Comparison of ENCODE assay signal across 28 cellular contexts in genomic region chr1:211991695-211992094, GRCh38.
"Had no signal": no experiment of that assay in that cellular context is flagged by ENCODE, and none has a peak within 500 bp of the region (broad histone marks: within the 10 kb centered on the region; RNA-seq: fewer than 3 reads in every experiment).

No MANE protein-coding gene starts in this region.

- H3K4me1 Mint-ChIP-seq: nephron, neural crest cell had no signal

- H3K4me3 Mint-ChIP-seq: immature natural killer cell; naive thymus-derived CD8-positive, alpha-beta T cell; nephron; neural crest cell; stimulated activated naive B cell treated with anti-CD40 and anti-IgM and Interleukin-4, amounts not matched to agents 10 μg/mL and 1 μg/mL and 100 μg/mL, for 72 hours had no signal

- H3K27ac Mint-ChIP-seq: nephron; stimulated activated naive B cell treated with anti-CD40 and anti-IgM and Interleukin-4, amounts not matched to agents 10 μg/mL and 1 μg/mL and 100 μg/mL, for 72 hours had no signal

- H3K27me3 Mint-ChIP-seq: naive thymus-derived CD8-positive, alpha-beta T cell; stimulated activated naive B cell treated with anti-CD40 and anti-IgM and Interleukin-4, amounts not matched to agents 10 μg/mL and 1 μg/mL and 100 μg/mL, for 72 hours had no signal

- ATAC-seq: lower lobe of right lung; naive thymus-derived CD8-positive, alpha-beta T cell; pancreas; right cardiac atrium; sciatic nerve; stimulated activated naive B cell treated with anti-CD40 and anti-IgM and Interleukin-4, amounts not matched to agents 10 μg/mL and 1 μg/mL and 100 μg/mL, for 72 hours; stimulated activated naive CD8-positive, alpha-beta T cell treated with anti-CD3 and anti-CD28 coated beads, Interleukin-15, Interleukin-2, amounts not matched to agents 100 U/mL and 50 U/mL, for 24 hours; upper lobe of right lung had no signal

- H3K9me3 ChIP-seq: lower lobe of right lung, pancreas, prostate gland, stomach, suprapubic skin, thoracic aorta, tibial artery, upper lobe of right lung had no signal

- DNase-seq: hypothalamus; immature natural killer cell; kidney; lower lobe of right lung; mammary epithelial cell; mesenchymal stem cell; naive thymus-derived CD8-positive, alpha-beta T cell; nucleus accumbens; pancreas; posterior cingulate gyrus; retina; right cardiac atrium; stimulated activated CD4-positive, alpha-beta T cell treated with anti-CD3 and anti-CD28 coated beads, Interleukin-12 subunit alpha, Interleukin-12 subunit beta, amount 100 ng/mL, for 4 hours; stimulated activated CD4-positive, alpha-beta T cell treated with anti-CD3 and anti-CD28 coated beads, Interleukin-15, amount 100 ng/mL, for 24 hours; stimulated activated CD4-positive, alpha-beta T cell treated with anti-CD3 and anti-CD28 coated beads, Interleukin-2, amount 100 ng/mL, for 24 hours; stimulated activated CD4-positive, alpha-beta T cell treated with anti-CD3 and anti-CD28 coated beads, Interleukin-4, amount 100 ng/mL, for 1 hour; stimulated activated naive B cell treated with anti-CD40 and anti-IgM and Interleukin-4, amounts not matched to agents 10 μg/mL and 1 μg/mL and 100 μg/mL, for 72 hours; stimulated activated naive CD8-positive, alpha-beta T cell treated with anti-CD3 and anti-CD28 coated beads, Interleukin-15, Interleukin-2, amounts not matched to agents 100 U/mL and 50 U/mL, for 24 hours; stomach; tibial artery; trophoblast cell; upper lobe of right lung had no signal
